ENCODE assay signal across 9 cellular contexts in the genomic region with DNA sequence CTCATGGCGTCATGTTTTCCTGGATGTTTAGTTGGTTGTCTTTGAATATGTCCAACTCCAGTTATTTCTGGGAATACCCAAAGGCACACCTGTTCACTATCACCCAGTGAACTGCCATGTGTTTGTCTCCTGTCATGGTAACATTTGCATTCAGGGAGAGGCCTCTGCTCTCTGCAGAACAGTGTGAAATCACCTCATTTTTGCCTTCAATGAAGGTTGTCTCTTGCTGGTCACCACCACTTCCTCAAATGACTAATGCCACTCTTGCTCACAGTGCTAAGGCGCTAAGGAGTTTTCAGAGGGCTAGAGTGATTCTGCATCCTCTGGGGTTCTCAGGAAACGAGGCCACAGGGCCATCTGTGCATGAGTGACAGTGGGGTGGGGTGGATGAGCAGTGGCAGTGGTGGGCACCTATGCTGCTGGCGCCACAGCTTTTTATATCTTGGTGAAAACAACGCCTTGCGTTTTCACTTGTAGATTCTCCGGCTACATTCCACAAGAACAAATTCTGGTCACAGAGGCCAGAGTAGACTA.
DNase-seq lines count a peak whose midpoint lies in the region; ATAC-seq, FAIRE-seq and TF ChIP-seq lines count a peak whose summit lies in the region.
"Had no signal": no experiment of that assay in that cellular context is flagged by ENCODE, and none has a peak within 500 bp of the region (broad histone marks: within the 10 kb centered on the region; RNA-seq: fewer than 3 reads in every experiment).

No MANE protein-coding gene starts in this region.

- H3K4me3 ChIP-seq in Jurkat, Clone E6-1 (ENCODE audit: low read length), result no peak overlapping the region
- H3K4me3 ChIP-seq in esophagus (ENCODE audit: low read depth in 1 of 2, low read length in 2 of 2), result no peak overlapping the region
- no peak overlapping the region for H3K4me3 ChIP-seq in small intestine (ENCODE audit: low read depth in 1 of 2, low read length in 2 of 2)
- H3K4me3 ChIP-seq: SK-N-MC had no signal

- peak; percentile 78 for DNase-seq in GDM1 (lab: John Stamatoyannopoulos, UW)
- DNase-seq in Jurkat, Clone E6-1 (ENCODE audit: low read depth, low spot score), result peak; percentile 37
- peak; percentile 55 to 57 for DNase-seq in activated CD4-positive, alpha-beta T cell treated with anti-CD3 and anti-CD28 coated beads for 4 hours
- peak; percentile 42 for DNase-seq in small intestine
- DNase-seq in glutamatergic neuron, result no peak
- DNase-seq in iPS-NIHi11 (ENCODE audit: low spot score), result no peak

- H3K4me1 ChIP-seq in esophagus (ENCODE audit: control insufficient read depth in 2 of 2, insufficient read depth in 2 of 2, low read length in 1 of 2), result peaks cover 3 to 14% of the 10 kb centered on the region in 2 donors
- H3K4me1 ChIP-seq in small intestine (ENCODE audit: control insufficient read depth in 2 of 2, insufficient read depth in 1 of 2, low read depth in 1 of 2, low read length in 1 of 2), result peaks cover 0 to 4% of the 10 kb centered on the region in 2 donors

- H3K27me3 ChIP-seq in esophagus (ENCODE audit: control insufficient read depth in 1 of 2, insufficient read depth in 2 of 2, low read length in 2 of 2) (no peaks in the 10 kb centered on the region), small intestine (ENCODE audit: control insufficient read depth in 2 of 2, insufficient read depth in 2 of 2, low read length in 2 of 2) (no peaks in the 10 kb centered on the region)

- WGBS in esophagus, 2 donors, result 57 to 63% methylated on average over 7 of the region's 7 CpGs
- WGBS in small intestine, 3 donors, result 58 to 83% (median 75%) methylated on average over 7 of the region's 7 CpGs

- no peaks in the 10 kb centered on the region for H3K9me3 ChIP-seq in esophagus (ENCODE audit: control insufficient read depth in 2 of 2, insufficient read depth in 1 of 2, low read depth in 1 of 2, low read length in 1 of 2)
- no peaks in the 10 kb centered on the region for H3K9me3 ChIP-seq in small intestine (ENCODE audit: control insufficient read depth, low read depth)

- H3K27ac Mint-ChIP-seq in glutamatergic neuron (ENCODE audit: unreplicated experiment), result no peak overlapping the region

- peaks cover 2% of the 10 kb centered on the region for H3K9me3 Mint-ChIP-seq in glutamatergic neuron (ENCODE audit: unreplicated experiment)

- peak; percentile 79 for ATAC-seq in GM21528 (IDR thresholded peaks at IDR 0.05; ENCODE audit: low FRiP score, unreplicated experiment)

- no peak for TF ChIP-seq CTCF in glutamatergic neuron (IDR thresholded peaks at IDR 0.05; ENCODE audit: partially characterized antibody, unreplicated experiment)

- H3K4me1 Mint-ChIP-seq in glutamatergic neuron (ENCODE audit: low read depth, unreplicated experiment), result peaks cover 5% of the 10 kb centered on the region

- H3K36me3 Mint-ChIP-seq in glutamatergic neuron (ENCODE audit: unreplicated experiment), result no peaks in the 10 kb centered on the region

- FAIRE-seq in small intestine (lab: Jason Lieb, UNC), result no peak

- H3K36me3 ChIP-seq in esophagus (ENCODE audit: control insufficient read depth in 2 of 2, insufficient read depth in 2 of 2, low read length in 1 of 2), result no peaks in the 10 kb centered on the region
- no peaks in the 10 kb centered on the region for H3K36me3 ChIP-seq in small intestine (ENCODE audit: control insufficient read depth in 2 of 2, insufficient read depth in 2 of 2, low read length in 2 of 2)

- H3K27ac ChIP-seq in esophagus (ENCODE audit: low read depth in 2 of 2, low read length in 1 of 2) (peak overlapping the region; percentile 84 to 90), small intestine (ENCODE audit: low read depth in 1 of 2, low read length in 1 of 2) (peak overlapping the region; percentile 30 to 69)
- H3K27ac ChIP-seq: SK-N-MC had no signal

- H3K27me3 Mint-ChIP-seq in glutamatergic neuron (ENCODE audit: unreplicated experiment), result no peaks in the 10 kb centered on the region

- no peak overlapping the region for H3K4me3 Mint-ChIP-seq in glutamatergic neuron (ENCODE audit: unreplicated experiment)

Comparison
In these comparisons a context has a peak if more than half of its experiments do, and no peak if none do; other contexts are left out.
1. DNase-seq: peak in GDM1 (single experiment), Jurkat, Clone E6-1 (single experiment), activated CD4-positive, alpha-beta T cell treated with anti-CD3 and anti-CD28 coated beads for 4 hours (2 of 2) and small intestine (single experiment); none in glutamatergic neuron (single experiment) and iPS-NIHi11 (single experiment).